In the genomic region with DNA sequence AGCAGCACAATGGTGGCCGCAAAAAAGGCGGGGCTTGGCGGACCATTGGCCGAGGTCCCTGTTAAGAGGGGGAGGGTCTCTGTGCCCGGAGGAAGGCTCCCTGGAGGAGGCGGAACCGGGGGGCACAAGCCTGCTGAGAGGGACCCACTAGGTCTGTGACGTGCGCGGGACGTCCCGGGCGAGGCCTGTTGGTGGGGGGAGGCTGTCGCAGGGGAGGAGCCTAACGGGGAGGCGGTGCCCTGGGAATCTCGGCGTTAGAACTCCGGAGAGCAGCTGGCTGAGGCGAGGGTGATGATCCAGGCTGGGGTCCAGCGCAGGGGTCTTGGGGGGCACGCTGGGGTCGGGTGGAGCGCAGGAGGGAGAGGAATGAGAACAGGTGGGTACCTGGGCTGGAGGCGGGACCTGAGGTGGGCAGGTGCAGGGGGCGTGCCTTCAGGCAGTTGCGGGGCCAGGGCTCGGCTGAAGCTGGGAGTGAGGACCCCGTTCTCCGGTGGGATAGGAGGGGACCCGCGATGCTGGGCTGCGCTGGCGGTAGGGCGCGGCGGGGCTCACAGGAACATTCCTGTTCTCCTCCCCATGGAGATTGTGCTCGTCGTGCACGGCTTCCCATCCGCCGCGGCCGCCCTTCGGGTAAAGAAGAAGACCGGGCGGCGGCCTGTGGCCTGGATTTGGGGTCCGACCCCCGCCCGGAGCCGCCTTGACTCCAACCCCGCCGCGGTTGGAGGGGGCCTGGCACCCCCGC, we compare ENCODE assay signal across 6 cellular contexts. TPM values are rescaled to one million over a fixed set of nuclear protein-coding genes. Genes with fewer than 3 reads are reported as not detected.
DNase-seq lines count a peak whose midpoint lies in the region; ATAC-seq, FAIRE-seq and TF ChIP-seq lines count a peak whose summit lies in the region.
"Not testable (repeated sequence)": the region's sequence is repeated elsewhere in the genome, so short reads cannot be mapped to it uniquely, and the experiment has no call there.

No MANE protein-coding gene starts in this region.

- not testable (repeated sequence) for H3K4me2 ChIP-seq in GM12878 (ENCODE audit: control insufficient read depth, insufficient read depth)

- H3K27me3 Mint-ChIP-seq in Caco-2 (ENCODE audit: insufficient read depth, unreplicated experiment); naive thymus-derived CD8-positive, alpha-beta T cell; stimulated activated naive CD8-positive, alpha-beta T cell treated with anti-CD3 and anti-CD28 coated beads, Interleukin-15, amount 100 ng/mL, for 72 hours: not testable (repeated sequence)

- H3K79me2 ChIP-seq in GM12878 (ENCODE audit: control insufficient read depth, insufficient read depth, low read length), result not testable (repeated sequence)

- DNase-seq in Caco-2 (peak in 1 of 2 experiments; percentile 14), Right ventricle myocardium superior (peak; percentile 39)
- not testable (repeated sequence) for DNase-seq in GM12878 (ENCODE audit: low read depth, low spot score)
- peak in 4 of 10 donors; percentile 6 to 22 (median 18) for DNase-seq in naive thymus-derived CD8-positive, alpha-beta T cell
- DNase-seq in stimulated activated naive CD8-positive, alpha-beta T cell treated with anti-CD3 and anti-CD28 coated beads, Interleukin-15, amount 100 ng/mL, for 72 hours, result peak; percentile 4 to 17

- not testable (repeated sequence) for H2AFZ ChIP-seq in GM12878 (ENCODE audit: control insufficient read depth, low read depth, low read length)

- TF ChIP-seq POLR2A in GM12878 (IDR thresholded peaks at IDR 0.05; ENCODE audit: low read depth, low read length), result not testable (repeated sequence)

- ATAC-seq in activated CD4-positive, CD25-positive, alpha-beta regulatory T cell treated with anti-CD3 and anti-CD28 coated beads, Interleukin-2, amount 50 U/mL, for 24 hours, result peak; percentile 56 to 68
- ATAC-seq in GM12878 (peak; percentile 54), Right ventricle myocardium superior (ENCODE audit: poor library complexity) (peak; percentile 76)
- ATAC-seq in naive thymus-derived CD8-positive, alpha-beta T cell, result peak; percentile 73 to 81
- peak; percentile 62 for ATAC-seq in stimulated activated naive CD8-positive, alpha-beta T cell treated with anti-CD3 and anti-CD28 coated beads, Interleukin-15, amount 100 ng/mL, for 72 hours

- not testable (repeated sequence) for H3K27ac ChIP-seq in GM12878 (ENCODE audit: control insufficient read depth, insufficient read depth)

- not testable (repeated sequence) for H3K4me1 ChIP-seq in Caco-2; GM12878 (ENCODE audit: control insufficient read depth, insufficient read depth, low read length)

- H3K36me3 ChIP-seq in Caco-2 (ENCODE audit: control insufficient read depth, insufficient read depth, low read length); GM12878 (ENCODE audit: control insufficient read depth in 2 of 2, insufficient read depth in 2 of 2, low read length in 1 of 2): not testable (repeated sequence)

- SMC1A ChIA-PET in GM12878 (lab: Charles Lee; ENCODE audit: uncharacterized antibody, unreplicated experiment), result not testable (repeated sequence)

- not testable (repeated sequence) for H3K9me3 Mint-ChIP-seq in Caco-2 (ENCODE audit: unreplicated experiment); naive thymus-derived CD8-positive, alpha-beta T cell; stimulated activated naive CD8-positive, alpha-beta T cell treated with anti-CD3 and anti-CD28 coated beads, Interleukin-15, amount 100 ng/mL, for 72 hours

- H4K20me1 ChIP-seq in GM12878 (ENCODE audit: control insufficient read depth, insufficient read depth), result not testable (repeated sequence)

- not testable (repeated sequence) for H3K36me3 Mint-ChIP-seq in Caco-2 (ENCODE audit: insufficient read depth, unreplicated experiment); naive thymus-derived CD8-positive, alpha-beta T cell

- CTCF ChIA-PET in Caco-2 (lab: Charles Lee); GM12878 (lab: Yijun Ruan, JAX): not testable (repeated sequence)

- not testable (repeated sequence) for H3K27me3 ChIP-seq in Caco-2 (replicated peaks; ENCODE audit: control insufficient read depth, insufficient read depth, low read length); GM12878 (replicated peaks in 1 of 2; ENCODE audit: control insufficient read depth in 2 of 2, insufficient read depth in 2 of 2, low read length in 1 of 2)

- not testable (repeated sequence) for TF ChIP-seq RAD21 in GM12878 (IDR thresholded peaks at IDR 0.05; ENCODE audit: insufficient read depth, low read depth, low read length)

- not testable (repeated sequence) for FAIRE-seq in GM12878 (lab: Jason Lieb, UNC)

- 4% methylated on average over 18 of the region's 56 CpGs for WGBS in GM12878 (ENCODE audit: insufficient coverage, insufficient replicate concordance, low lambda C conversion rate, missing lambda C conversion rate)

- H3K4me3 ChIP-seq in Caco-2 (ENCODE audit: low read depth, low read length), result peak overlapping the region; percentile 37
- not testable (repeated sequence) for H3K4me3 ChIP-seq in GM12878

- in situ Hi-C loops in GM12878 (cut with MboI), result not testable (repeated sequence)

- H3K4me1 Mint-ChIP-seq in Caco-2 (ENCODE audit: low read depth, unreplicated experiment); naive thymus-derived CD8-positive, alpha-beta T cell; stimulated activated naive CD8-positive, alpha-beta T cell treated with anti-CD3 and anti-CD28 coated beads, Interleukin-15, amount 100 ng/mL, for 72 hours: not testable (repeated sequence)

- H3K9ac ChIP-seq in GM12878 (ENCODE audit: control insufficient read depth, insufficient read depth, low read length), result not testable (repeated sequence)

- not testable (repeated sequence) for BruUV-seq in Caco-2 (replicated peaks; lab: Mats Ljungman, UMichigan); GM12878 (replicated peaks; lab: Mats Ljungman, UMichigan)

- POLR2A ChIA-PET in Caco-2 (lab: Charles Lee); GM12878 (lab: Charles Lee); naive thymus-derived CD8-positive, alpha-beta T cell (lab: Charles Lee): not testable (repeated sequence)

- TF ChIP-seq EP300 in GM12878 (IDR thresholded peaks at IDR 0.05; ENCODE audit: borderline replicate concordance in 1 of 2, control insufficient read depth in 1 of 2, low read depth in 2 of 2, low read length in 2 of 2), result not testable (repeated sequence)

- H3K27ac Mint-ChIP-seq in Caco-2 (ENCODE audit: unreplicated experiment); naive thymus-derived CD8-positive, alpha-beta T cell; stimulated activated naive CD8-positive, alpha-beta T cell treated with anti-CD3 and anti-CD28 coated beads, Interleukin-15, amount 100 ng/mL, for 72 hours: not testable (repeated sequence)

- RAD21 ChIA-PET in GM12878 (lab: Charles Lee; ENCODE audit: unreplicated experiment), result not testable (repeated sequence)

- H3K9me3 ChIP-seq in Caco-2; GM12878 (replicated peaks; ENCODE audit: control insufficient read depth, insufficient read depth, low read length): not testable (repeated sequence)

- H3K4me3 Mint-ChIP-seq in Caco-2 (ENCODE audit: unreplicated experiment); naive thymus-derived CD8-positive, alpha-beta T cell; stimulated activated naive CD8-positive, alpha-beta T cell treated with anti-CD3 and anti-CD28 coated beads, Interleukin-15, amount 100 ng/mL, for 72 hours: not testable (repeated sequence)

- TF ChIP-seq CTCF in Caco-2 (IDR thresholded peaks at IDR 0.05; ENCODE audit: insufficient read depth in 1 of 2, low read depth in 1 of 2, low read length in 1 of 2, severe bottlenecking in 1 of 2, unreplicated experiment in 1 of 2); GM12878 (IDR thresholded peaks at IDR 0.05 in 2 of 3, conservative IDR thresholded peaks at IDR 0.05 in 1 of 3; ENCODE audit: control insufficient read depth in 2 of 3, extremely low read depth in 1 of 3, insufficient read depth in 1 of 3, low read depth in 3 of 3, low read length in 3 of 3): not testable (repeated sequence)

- intact Hi-C loops in Caco-2 (cut with micrococcal nuclease; ENCODE audit: unreplicated experiment); GM12878 (cut with micrococcal nuclease; ENCODE audit: unreplicated experiment); Right ventricle myocardium superior (cut with DNase I): not testable (repeated sequence)

RNA-seq across cellular contexts. Expression of a gene that starts 6.7 kb away (rescaled TPM):
- total RNA-seq in Caco-2 (2022), result 8.3 and 9.1 TPM in 2 replicates
- total RNA-seq in GM12878 (2013; cell fraction: nucleolus; rRNA removed), result 8.2 and 12.4 TPM in 2 replicates
- 2.0 and 3.9 TPM in 2 replicates for total RNA-seq in GM12878 (2014; rRNA removed)
- total RNA-seq in GM12878 (2014; rRNA removed; fragmentation: Illumina TruSeq; extraction: Trizol), result 6.0 and 6.9 TPM in 2 replicates
- total RNA-seq in GM12878 (2021), result 4.3 and 4.6 TPM in 2 replicates
- 9.1 TPM for polyA plus RNA-seq in GM12878 (2011; ENCODE audit: low read depth)
- polyA plus RNA-seq in GM12878 (2011; rRNA removed), result 4.6 and 7.2 TPM in 2 replicates
- polyA plus RNA-seq in GM12878 (2011; cell fraction: cytosol; rRNA removed), result 3.5 and 4.6 TPM in 2 replicates
- polyA plus RNA-seq in GM12878 (2011; cell fraction: nucleus; rRNA removed), result 27.9 and 42.3 TPM in 2 replicates
- polyA plus RNA-seq in GM12878 (2012), result 11.0 and 11.5 TPM in 2 replicates
- 12.8 and 15.8 TPM in 2 replicates for polyA plus RNA-seq in GM12878 (2014; fragmentation: Illumina TruSeq; extraction: Trizol)
- 1 to 10 TPM; 6.1 to 7.3 TPM for polyA plus RNA-seq in GM12878 (2014; fragmentation: Nextera tagmentation; extraction: Ambion mirVana)
- 3.1 and 3.3 TPM in 2 replicates for polyA plus RNA-seq in GM12878 (2014; rRNA removed)
- 1 to 10 TPM; 6.3 to 8.2 TPM for polyA plus RNA-seq in GM12878 (2016; fragmentation: Nextera tagmentation; extraction: Ambion mirVana)
- polyA minus RNA-seq in GM12878 (2011; rRNA and poly(A)+ RNA removed), result 1.5 and 2.1 TPM in 2 replicates
- not detected in 2 replicates for polyA minus RNA-seq in GM12878 (2011; cell fraction: cytosol; rRNA and poly(A)+ RNA removed)
- polyA minus RNA-seq in GM12878 (2011; cell fraction: nucleus; rRNA and poly(A)+ RNA removed), result 2.9 and 6.4 TPM in 2 replicates
- 3.3 TPM for total RNA-seq in Right ventricle myocardium superior
- 10 to 100 TPM; 26.9 to 29.4 TPM for total RNA-seq in naive thymus-derived CD8-positive, alpha-beta T cell
- 1 to 10 TPM in 1 of 3 donors, under 1 TPM in 1, not detected in 1; 0.47 to 1.3 TPM for polyA plus RNA-seq in naive thymus-derived CD8-positive, alpha-beta T cell

RNA-seq across cellular contexts. Expression of a gene that starts 12.0 kb away (rescaled TPM):
- 19.1 and 19.9 TPM in 2 replicates for total RNA-seq in Caco-2 (2022)
- total RNA-seq in GM12878 (2013; cell fraction: nucleolus; rRNA removed), result 25.3 and 40.2 TPM in 2 replicates
- 56.3 and 65.6 TPM in 2 replicates for total RNA-seq in GM12878 (2014; rRNA removed)
- total RNA-seq in GM12878 (2014; rRNA removed; fragmentation: Illumina TruSeq; extraction: Trizol), result 11.6 and 12.1 TPM in 2 replicates
- 56.4 and 88.1 TPM in 2 replicates for total RNA-seq in GM12878 (2021)
- polyA plus RNA-seq in GM12878 (2011; ENCODE audit: low read depth), result 10.6 TPM
- 14.7 and 17.1 TPM in 2 replicates for polyA plus RNA-seq in GM12878 (2011; rRNA removed)
- 29.4 and 46.4 TPM in 2 replicates for polyA plus RNA-seq in GM12878 (2011; cell fraction: cytosol; rRNA removed)
- 40.7 and 101 TPM in 2 replicates for polyA plus RNA-seq in GM12878 (2011; cell fraction: nucleus; rRNA removed)
- 40.1 and 41.8 TPM in 2 replicates for polyA plus RNA-seq in GM12878 (2012)
- polyA plus RNA-seq in GM12878 (2014; fragmentation: Illumina TruSeq; extraction: Trizol), result 7.7 and 9.8 TPM in 2 replicates
- 10 to 100 TPM in 1 of 2 experiments, 1 to 10 TPM in 1; 2.5 to 11.0 TPM for polyA plus RNA-seq in GM12878 (2014; fragmentation: Nextera tagmentation; extraction: Ambion mirVana)
- 43.2 and 70.8 TPM in 2 replicates for polyA plus RNA-seq in GM12878 (2014; rRNA removed)
- 100 to 1,000 TPM; 110 to 123 TPM for polyA plus RNA-seq in GM12878 (2016; fragmentation: Nextera tagmentation; extraction: Ambion mirVana)
- 6.6 and 16.0 TPM in 2 replicates for polyA minus RNA-seq in GM12878 (2011; rRNA and poly(A)+ RNA removed)
- polyA minus RNA-seq in GM12878 (2011; cell fraction: cytosol; rRNA and poly(A)+ RNA removed), result 8.3 and 16.4 TPM in 2 replicates
- 13.1 and 27.5 TPM in 2 replicates for polyA minus RNA-seq in GM12878 (2011; cell fraction: nucleus; rRNA and poly(A)+ RNA removed)
- 16.2 TPM for total RNA-seq in Right ventricle myocardium superior
- total RNA-seq in naive thymus-derived CD8-positive, alpha-beta T cell, result 10 to 100 TPM; 32.5 to 47.1 TPM
- 10 to 100 TPM; 35.6 to 60.2 (median 44.2) TPM for polyA plus RNA-seq in naive thymus-derived CD8-positive, alpha-beta T cell

RNA-seq across cellular contexts. Expression of a gene that starts 12.2 kb away (rescaled TPM):
- total RNA-seq in Caco-2 (2022) (96.5 and 114 TPM in 2 replicates), GM12878 (2014; rRNA removed) (49.1 and 64.6 TPM in 2 replicates), GM12878 (2014; rRNA removed; fragmentation: Illumina TruSeq; extraction: Trizol) (122 and 125 TPM in 2 replicates), GM12878 (2021) (180 and 183 TPM in 2 replicates), Right ventricle myocardium superior (48.7 TPM)
- 16.2 and 31.3 TPM in 2 replicates for total RNA-seq in GM12878 (2013; cell fraction: nucleolus; rRNA removed)
- polyA plus RNA-seq in GM12878 (2011; ENCODE audit: low read depth), result 96.7 TPM
- polyA plus RNA-seq in GM12878 (2011; rRNA removed) (39.9 and 40.3 TPM in 2 replicates), GM12878 (2014; fragmentation: Illumina TruSeq; extraction: Trizol) (36.7 and 47.3 TPM in 2 replicates), GM12878 (2014; fragmentation: Nextera tagmentation; extraction: Ambion mirVana) (100 to 1,000 TPM; 139 to 168 TPM), GM12878 (2014; rRNA removed) (84.5 and 101 TPM in 2 replicates), GM12878 (2016; fragmentation: Nextera tagmentation; extraction: Ambion mirVana) (100 to 1,000 TPM; 273 to 292 TPM)
- polyA plus RNA-seq in GM12878 (2011; cell fraction: cytosol; rRNA removed), result 252 and 267 TPM in 2 replicates
- 77.1 and 129 TPM in 2 replicates for polyA plus RNA-seq in GM12878 (2011; cell fraction: nucleus; rRNA removed)
- polyA plus RNA-seq in GM12878 (2012), result 103 and 174 TPM in 2 replicates
- polyA minus RNA-seq in GM12878 (2011; rRNA and poly(A)+ RNA removed), result 25.9 and 76.4 TPM in 2 replicates
- 23.3 and 35.0 TPM in 2 replicates for polyA minus RNA-seq in GM12878 (2011; cell fraction: cytosol; rRNA and poly(A)+ RNA removed)
- polyA minus RNA-seq in GM12878 (2011; cell fraction: nucleus; rRNA and poly(A)+ RNA removed), result 5.5 and 5.6 TPM in 2 replicates
- 10 to 100 TPM; 66.6 to 73.1 TPM for total RNA-seq in naive thymus-derived CD8-positive, alpha-beta T cell
- polyA plus RNA-seq in naive thymus-derived CD8-positive, alpha-beta T cell, result 100 to 1,000 TPM; 225 to 251 (median 237) TPM

RNA-seq across cellular contexts. Expression of a gene that starts 22.3 kb away (rescaled TPM):
- total RNA-seq in Caco-2 (2022) (0.95 and 1.2 TPM in 2 replicates), GM12878 (2014; rRNA removed) (500 and 561 TPM in 2 replicates), GM12878 (2014; rRNA removed; fragmentation: Illumina TruSeq; extraction: Trizol) (819 and 863 TPM in 2 replicates), GM12878 (2021) (1,368 and 1,405 TPM in 2 replicates), Right ventricle myocardium superior (8.4 TPM)
- total RNA-seq in GM12878 (2013; cell fraction: nucleolus; rRNA removed), result 151 and 178 TPM in 2 replicates
- 256 TPM for polyA plus RNA-seq in GM12878 (2011; ENCODE audit: low read depth)
- polyA plus RNA-seq in GM12878 (2011; rRNA removed) (244 and 599 TPM in 2 replicates), GM12878 (2014; fragmentation: Illumina TruSeq; extraction: Trizol) (71.8 and 624 TPM in 2 replicates), GM12878 (2014; fragmentation: Nextera tagmentation; extraction: Ambion mirVana) (10 to 100 TPM; 16.3 to 35.3 TPM), GM12878 (2014; rRNA removed) (1,464 and 1,782 TPM in 2 replicates), GM12878 (2016; fragmentation: Nextera tagmentation; extraction: Ambion mirVana) (100 to 1,000 TPM; 805 to 918 TPM)
- polyA plus RNA-seq in GM12878 (2011; cell fraction: cytosol; rRNA removed), result 1,169 and 1,928 TPM in 2 replicates
- polyA plus RNA-seq in GM12878 (2011; cell fraction: nucleus; rRNA removed), result 1,402 and 1,898 TPM in 2 replicates
- polyA plus RNA-seq in GM12878 (2012), result 656 and 821 TPM in 2 replicates
- 348 and 783 TPM in 2 replicates for polyA minus RNA-seq in GM12878 (2011; rRNA and poly(A)+ RNA removed)
- 382 and 396 TPM in 2 replicates for polyA minus RNA-seq in GM12878 (2011; cell fraction: cytosol; rRNA and poly(A)+ RNA removed)
- polyA minus RNA-seq in GM12878 (2011; cell fraction: nucleus; rRNA and poly(A)+ RNA removed), result 202 and 361 TPM in 2 replicates
- total RNA-seq in naive thymus-derived CD8-positive, alpha-beta T cell, result 100 to 1,000 TPM; 881 to 897 TPM
- 1,000 to 10,000 TPM; 1,262 to 1,424 (median 1,364) TPM for polyA plus RNA-seq in naive thymus-derived CD8-positive, alpha-beta T cell

RNA-seq across cellular contexts. Expression of a gene that starts 42.6 kb away (rescaled TPM):
- total RNA-seq in Caco-2 (2022) (6.7 and 7.8 TPM in 2 replicates), GM12878 (2014; rRNA removed) (0.28 and 0.54 TPM in 2 replicates), GM12878 (2014; rRNA removed; fragmentation: Illumina TruSeq; extraction: Trizol) (0.81 and 1.1 TPM in 2 replicates), GM12878 (2021) (2.1 and 6.6 TPM in 2 replicates), Right ventricle myocardium superior (5.9 TPM)
- total RNA-seq in GM12878 (2013; cell fraction: nucleolus; rRNA removed), result 7.9 and 11.6 TPM in 2 replicates
- 6.0 TPM for polyA plus RNA-seq in GM12878 (2011; ENCODE audit: low read depth)
- polyA plus RNA-seq in GM12878 (2011; rRNA removed) (9.0 and 13.2 TPM in 2 replicates), GM12878 (2014; fragmentation: Illumina TruSeq; extraction: Trizol) (2.6 and 2.7 TPM in 2 replicates), GM12878 (2014; fragmentation: Nextera tagmentation; extraction: Ambion mirVana) (under 1 TPM; 0.15 to 0.32 TPM), GM12878 (2014; rRNA removed) (3.4 and 3.7 TPM in 2 replicates), GM12878 (2016; fragmentation: Nextera tagmentation; extraction: Ambion mirVana) (1 to 10 TPM; 6.0 to 8.3 TPM)
- polyA plus RNA-seq in GM12878 (2011; cell fraction: cytosol; rRNA removed), result 2.1 and 5.6 TPM in 2 replicates
- 22.9 and 31.2 TPM in 2 replicates for polyA plus RNA-seq in GM12878 (2011; cell fraction: nucleus; rRNA removed)
- 2.6 and 4.8 TPM in 2 replicates for polyA plus RNA-seq in GM12878 (2012)
- polyA minus RNA-seq in GM12878 (2011; rRNA and poly(A)+ RNA removed), result 17.8 and 34.2 TPM in 2 replicates
- 2.9 and 6.4 TPM in 2 replicates for polyA minus RNA-seq in GM12878 (2011; cell fraction: cytosol; rRNA and poly(A)+ RNA removed)
- polyA minus RNA-seq in GM12878 (2011; cell fraction: nucleus; rRNA and poly(A)+ RNA removed), result 0.24 and 3.5 TPM in 2 replicates
- 10 to 100 TPM; 30.8 to 40.8 TPM for total RNA-seq in naive thymus-derived CD8-positive, alpha-beta T cell
- under 1 TPM; 0.22 to 0.59 (median 0.40) TPM for polyA plus RNA-seq in naive thymus-derived CD8-positive, alpha-beta T cell
